In genomic region chr5:32522429-32523143, GRCh38 we compare ENCODE assay signal across 8 cellular contexts.
DNase-seq lines count a peak whose midpoint lies in the region; ATAC-seq and TF ChIP-seq lines count a peak whose summit lies in the region.

No MANE protein-coding gene starts in this region.

- ATAC-seq in Right ventricle myocardium inferior (no peak), foreskin keratinocyte (peak; percentile 24), upper lobe of right lung (peak; percentile 93), GM19324 (IDR thresholded peaks at IDR 0.05; ENCODE audit: low FRiP score, unreplicated experiment) (no peak), HG02759 (IDR thresholded peaks at IDR 0.05; ENCODE audit: unreplicated experiment) (no peak)

- TF ChIP-seq CTCF in left ventricle myocardium inferior (IDR thresholded peaks at IDR 0.05; ENCODE audit: borderline replicate concordance) (no peak), foreskin keratinocyte (conservative IDR thresholded peaks at IDR 0.05) (no peak), upper lobe of right lung (IDR thresholded peaks at IDR 0.05) (no peak)

- H3K4me1 ChIP-seq in left ventricle myocardium inferior (no peaks in the 10 kb centered on the region), foreskin keratinocyte (no peaks in the 10 kb centered on the region), upper lobe of right lung (no peaks in the 10 kb centered on the region)

- H3K9me3 ChIP-seq in left ventricle myocardium inferior (replicated peaks) (peaks cover 3% of the 10 kb centered on the region), upper lobe of right lung (no peaks in the 10 kb centered on the region)

- H3K4me3 ChIP-seq in left ventricle myocardium inferior (no peak overlapping the region), upper lobe of right lung (no peak overlapping the region)

- peaks cover 15% of the 10 kb centered on the region for H3K27me3 ChIP-seq in left ventricle myocardium inferior (ENCODE audit: low read depth)
- no peaks in the 10 kb centered on the region for H3K27me3 ChIP-seq in foreskin keratinocyte
- H3K27me3 ChIP-seq in upper lobe of right lung, result no peaks in the 10 kb centered on the region

- H3K27ac ChIP-seq in left ventricle myocardium inferior (replicated peaks), result no peak overlapping the region
- H3K27ac ChIP-seq in foreskin keratinocyte, result no peak overlapping the region
- H3K27ac ChIP-seq in upper lobe of right lung, result no peak overlapping the region

- H3K36me3 ChIP-seq in left ventricle myocardium inferior (no peaks in the 10 kb centered on the region), upper lobe of right lung (no peaks in the 10 kb centered on the region)

- intact Hi-C loops in Right ventricle myocardium inferior (cut with DNase I) (no loop called here), left ventricle myocardium inferior (cut with micrococcal nuclease) (no loop called here), upper lobe of right lung (cut with DNase I) (no loop called here)

- peak; percentile 84 for DNase-seq in Right ventricle myocardium inferior (ENCODE audit: missing footprints)
- no peak for DNase-seq in left ventricle myocardium inferior
- peak; percentile 16 for DNase-seq in UCSD-AML1 (lab: John Stamatoyannopoulos, UW; ENCODE audit: unreplicated experiment)
- no peak for DNase-seq in foreskin keratinocyte
- peak; percentile 75 for DNase-seq in upper lobe of right lung
- DNase-seq in NCI-H2029 treated with DMSO at 0.1 percent for 48 hours (lab: John Stamatoyannopoulos, UW), result no peak

Comparison
In these comparisons a context has a peak if more than half of its experiments do, and no peak if none do; other contexts are left out.
1. DNase-seq: peak in Right ventricle myocardium inferior (single experiment), UCSD-AML1 (single experiment) and upper lobe of right lung (single experiment); none in left ventricle myocardium inferior (single experiment), foreskin keratinocyte (0 of 2) and NCI-H2029 treated with DMSO at 0.1 percent for 48 hours (single experiment).
2. ATAC-seq: peak in foreskin keratinocyte (single experiment) and upper lobe of right lung (single experiment); none in Right ventricle myocardium inferior (single experiment), GM19324 (single experiment) and HG02759 (single experiment).